In genomic region chr3:58379351-58380073, GRCh38 we compare ENCODE assay signal across 12 cellular contexts.
"Had no signal": no experiment of that assay in that cellular context is flagged by ENCODE, and none has a peak within 500 bp of the region (broad histone marks: within the 10 kb centered on the region; RNA-seq: fewer than 3 reads in every experiment).

No MANE protein-coding gene starts in this region.

- H3K27ac Mint-ChIP-seq: activated CD4-positive, alpha-beta T cell treated with anti-CD3 and anti-CD28 coated beads for 36 hours; type B pancreatic cell had no signal

- H3K27me3 ChIP-seq: ascending aorta, gastrocnemius medialis had no signal

- H3K4me3 ChIP-seq: ascending aorta, gastrocnemius medialis, smooth muscle cell had no signal

- H3K4me1 ChIP-seq: ascending aorta had no signal

- H3K4me2 ChIP-seq: smooth muscle cell had no signal

- DNase-seq: activated CD4-positive, alpha-beta T cell treated with anti-CD3 and anti-CD28 coated beads for 36 hours; activated CD8-positive, alpha-beta memory T cell treated with anti-CD3 and anti-CD28 coated beads for 24 hours; effector CD4-positive, alpha-beta T cell; gastrocnemius medialis; islet precursor cell; nucleus accumbens; right cardiac atrium; T1000 had no signal

- H3K27me3 Mint-ChIP-seq: activated CD4-positive, alpha-beta T cell treated with anti-CD3 and anti-CD28 coated beads for 36 hours; type B pancreatic cell had no signal

- H3K9me3 Mint-ChIP-seq: type B pancreatic cell had no signal

- H3K27ac ChIP-seq: ascending aorta, gastrocnemius medialis had no signal

- ATAC-seq: activated CD4-positive, alpha-beta T cell treated with anti-CD3 and anti-CD28 coated beads for 36 hours; gastrocnemius medialis; left lobe of liver; right cardiac atrium had no signal

- H3K4me1 Mint-ChIP-seq: activated CD4-positive, alpha-beta T cell treated with anti-CD3 and anti-CD28 coated beads for 36 hours had no signal

- H3K4me3 Mint-ChIP-seq: activated CD4-positive, alpha-beta T cell treated with anti-CD3 and anti-CD28 coated beads for 36 hours; type B pancreatic cell had no signal
